In the genomic region with DNA sequence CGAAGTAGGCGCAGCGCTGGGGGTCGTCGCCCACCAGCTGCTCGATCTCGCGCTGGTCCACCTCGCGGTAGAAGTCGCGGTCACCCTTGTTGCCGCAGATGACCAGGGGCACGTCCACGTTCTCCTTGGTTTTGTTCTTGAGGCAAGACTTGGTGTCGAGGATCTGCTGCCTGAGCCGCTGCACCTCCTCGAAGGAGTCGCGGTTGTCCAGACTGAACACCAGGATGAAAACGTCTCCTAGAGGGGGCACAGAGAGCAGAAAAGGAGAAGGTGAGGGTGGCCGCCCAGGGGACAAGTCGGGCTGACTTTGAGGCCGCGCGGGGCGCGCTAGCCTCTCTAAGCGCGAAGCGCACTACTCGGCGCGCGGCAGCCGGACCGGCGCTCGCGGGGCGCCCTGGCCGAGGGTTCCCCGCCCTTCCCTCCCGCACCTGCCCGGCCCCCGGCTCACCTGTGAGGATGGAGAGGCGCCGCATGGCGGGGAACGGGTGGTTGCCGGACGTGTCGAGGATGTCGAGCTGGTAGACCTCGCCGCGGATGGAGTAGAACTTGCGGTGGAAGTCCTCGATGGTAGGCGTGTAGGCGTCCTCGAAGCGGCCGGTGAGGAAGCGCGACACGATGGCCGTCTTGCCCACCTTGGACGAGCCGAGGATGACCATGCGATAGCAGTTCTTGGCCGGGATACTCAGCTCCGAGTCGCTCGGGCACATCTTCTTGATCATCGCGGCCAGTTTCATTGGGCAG, we compare ENCODE assay signal across 1 cellular context.
A peak's percentile ranks its signal among the peaks of the same experiment; 100 is the strongest.
TF ChIP-seq lines count a peak whose summit lies in the region.

No MANE protein-coding gene starts in this region.

TF ChIP-seq in K562, 482 proteins besides CTCF, POLR2A, EP300 and RAD21:
- TF ChIP-seq DEAF1 (CRISPR knock-in tag; IDR thresholded peaks at IDR 0.05) (no peak), POLR2G (IDR thresholded peaks at IDR 0.05; ENCODE audit: low read depth, low read length) (peak; percentile 41; the same call in 1 of the 2 replicates)
